10 cellular contexts compared by ENCODE assay signal in the genomic region with DNA sequence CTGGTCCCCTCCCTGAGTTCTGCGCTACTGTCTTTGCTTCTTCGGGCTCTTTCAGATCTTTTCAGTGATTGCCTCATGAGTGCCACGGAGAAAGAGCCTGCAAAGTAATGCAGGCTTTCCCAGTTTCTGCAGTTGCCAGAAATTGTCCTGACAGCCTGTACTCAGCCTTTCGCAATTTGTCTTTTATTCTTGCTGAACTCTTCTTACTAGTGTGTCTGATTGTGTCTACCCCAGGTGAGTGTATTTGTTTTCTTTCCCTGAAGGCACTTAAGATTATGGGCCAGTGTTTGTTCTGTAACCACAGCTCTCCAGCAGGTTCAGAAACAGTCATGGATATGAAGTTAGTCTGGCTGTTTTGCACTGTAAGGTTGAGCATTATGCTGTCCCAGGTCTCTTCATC. TPM values are rescaled to one million over a fixed set of nuclear protein-coding genes. Genes with fewer than 3 reads are reported as not detected.
DNase-seq lines count a peak whose midpoint lies in the region; ATAC-seq and TF ChIP-seq lines count a peak whose summit lies in the region.
"Had no signal": no experiment of that assay in that cellular context is flagged by ENCODE, and none has a peak within 500 bp of the region (broad histone marks: within the 10 kb centered on the region; RNA-seq: fewer than 3 reads in every experiment).

No MANE protein-coding gene starts in this region.

- H3K9me3 Mint-ChIP-seq in activated CD4-positive, alpha-beta memory T cell treated with anti-CD3 and anti-CD28 coated beads, Interleukin-2, amount 10 ng/mL, durations not matched to agents 7 days and 5 days, result peaks cover 7% of the 10 kb centered on the region
- H3K9me3 Mint-ChIP-seq: activated B cell treated with CpG ODN at 0.5 μM for 24 hours had no signal

- H3K36me3 Mint-ChIP-seq in activated CD4-positive, alpha-beta memory T cell treated with anti-CD3 and anti-CD28 coated beads, Interleukin-2, amount 10 ng/mL, durations not matched to agents 7 days and 5 days (ENCODE audit: low read depth), result peaks cover 23% of the 10 kb centered on the region

- no peak overlapping the region for H3K4me3 Mint-ChIP-seq in activated CD4-positive, alpha-beta memory T cell treated with anti-CD3 and anti-CD28 coated beads, Interleukin-2, amount 10 ng/mL, durations not matched to agents 7 days and 5 days
- H3K4me3 Mint-ChIP-seq: activated B cell treated with CpG ODN at 0.5 μM for 24 hours had no signal

- H3K4me1 Mint-ChIP-seq in activated CD4-positive, alpha-beta memory T cell treated with anti-CD3 and anti-CD28 coated beads, Interleukin-2, amount 10 ng/mL, durations not matched to agents 7 days and 5 days, result peaks cover 10% of the 10 kb centered on the region

- CTCF ChIA-PET in activated CD4-positive, alpha-beta memory T cell treated with anti-CD3 and anti-CD28 coated beads, Interleukin-2, amount 10 ng/mL, durations not matched to agents 7 days and 5 days (lab: Charles Lee), result interaction anchor here (0.6 kb wide), 1 partner anchor 19 kb away, joined by 4 read pairs; no protein-coding TSS in a partner anchor

- H3K27ac Mint-ChIP-seq in activated CD4-positive, alpha-beta memory T cell treated with anti-CD3 and anti-CD28 coated beads, Interleukin-2, amount 10 ng/mL, durations not matched to agents 7 days and 5 days, result no peak overlapping the region
- H3K27ac Mint-ChIP-seq: activated B cell treated with CpG ODN at 0.5 μM for 24 hours had no signal

- no peak overlapping the region for H3K4me3 ChIP-seq in cardiac fibroblast (replicated peaks in 1 of 2; ENCODE audit: low read depth in 2 of 2, low read length in 2 of 2)
- H3K4me3 ChIP-seq in lung, result no peak overlapping the region
- no peak overlapping the region for H3K4me3 ChIP-seq in WERI-Rb-1 (ENCODE audit: low read depth, low read length)

- peak; percentile 82 for ATAC-seq in lung (ENCODE audit: insufficient read depth, low FRiP score)
- no peak for ATAC-seq in GM18873 (IDR thresholded peaks at IDR 0.05; ENCODE audit: low FRiP score, unreplicated experiment)
- ATAC-seq in HG02642 (IDR thresholded peaks at IDR 0.05; ENCODE audit: poor library complexity, unreplicated experiment), result no peak

- TF ChIP-seq CTCF in AG09319 (IDR thresholded peaks at IDR 0.05; ENCODE audit: low read depth, low read length) (no peak), cardiac fibroblast (IDR thresholded peaks at IDR 0.05; ENCODE audit: low read depth, low read length) (no peak), lung (IDR thresholded peaks at IDR 0.05; ENCODE audit: control extremely low read depth, extremely low read depth) (no peak), WERI-Rb-1 (IDR thresholded peaks at IDR 0.05; ENCODE audit: low read depth, low read length) (no peak)

- no peaks in the 10 kb centered on the region for H3K27me3 ChIP-seq in lung (ENCODE audit: control insufficient read depth, insufficient read depth)
- no peaks in the 10 kb centered on the region for H3K27me3 ChIP-seq in WERI-Rb-1 (ENCODE audit: insufficient read depth, low read depth, severe bottlenecking)

- WGBS in lung, 2 donors, result 32 to 37% methylated on average over 4 of the region's 4 CpGs

- H3K27ac ChIP-seq in lung (ENCODE audit: low read depth in 1 of 2, low read length in 1 of 2) (no peak overlapping the region), WERI-Rb-1 (no peak overlapping the region)

- peak; percentile 12 for DNase-seq in AG09319 (ENCODE audit: extremely low read depth, low read depth)
- peak; percentile 31 for DNase-seq in HuH-7 (ENCODE audit: low spot score)
- peak; percentile 40 to 58 for DNase-seq in cardiac fibroblast (ENCODE audit: low read depth in 2 of 2)
- peak; percentile 43 for DNase-seq in lung (ENCODE audit: low spot score)
- no peak for DNase-seq in activated CD4-positive, alpha-beta memory T cell treated with anti-CD3 and anti-CD28 coated beads, Interleukin-2, amount 10 ng/mL, durations not matched to agents 7 days and 5 days
- DNase-seq in WERI-Rb-1, result no peak
- DNase-seq: activated B cell treated with CpG ODN at 0.5 μM for 24 hours, NCI-H2171 treated with DMSO at 0.1 percent for 48 hours had no signal

- POLR2A ChIA-PET in activated CD4-positive, alpha-beta memory T cell treated with anti-CD3 and anti-CD28 coated beads, Interleukin-2, amount 10 ng/mL, durations not matched to agents 7 days and 5 days (lab: Charles Lee), result no interaction called here

- H3K27me3 Mint-ChIP-seq in activated CD4-positive, alpha-beta memory T cell treated with anti-CD3 and anti-CD28 coated beads, Interleukin-2, amount 10 ng/mL, durations not matched to agents 7 days and 5 days, result no peaks in the 10 kb centered on the region
- H3K27me3 Mint-ChIP-seq: activated B cell treated with CpG ODN at 0.5 μM for 24 hours had no signal

- peaks cover 23% of the 10 kb centered on the region in 2 donors for H3K4me1 ChIP-seq in lung (ENCODE audit: control insufficient read depth in 2 of 2, insufficient read depth in 2 of 2, low read length in 2 of 2)

- H3K9me3 ChIP-seq in lung (ENCODE audit: control insufficient read depth in 2 of 2, insufficient read depth in 1 of 2, low read length in 1 of 2), result no peaks in the 10 kb centered on the region
- H3K9me3 ChIP-seq in WERI-Rb-1 (ENCODE audit: severe bottlenecking), result peaks cover 3% of the 10 kb centered on the region

- H3K36me3 ChIP-seq in lung (ENCODE audit: control insufficient read depth in 2 of 2, insufficient read depth in 2 of 2, low read length in 2 of 2) (peaks cover 0 to 2% of the 10 kb centered on the region in 2 donors), WERI-Rb-1 (peaks cover 6% of the 10 kb centered on the region; the same call in 1 of the 2 replicates)

RNA-seq across cellular contexts. Expression of a gene that starts 47.1 kb away (rescaled TPM):
- total RNA-seq in lung, result 10 to 100 TPM; 24.1 to 33.2 TPM
- 10 to 100 TPM in 1 of 2 donors, 1 to 10 TPM in 1; 9.7 to 10.8 TPM for polyA plus RNA-seq in lung
- 10 to 100 TPM; 27.4 to 27.9 TPM for total RNA-seq in activated CD4-positive, alpha-beta memory T cell treated with anti-CD3 and anti-CD28 coated beads, Interleukin-2, amount 10 ng/mL, durations not matched to agents 7 days and 5 days

Comparison
In these comparisons a context has a peak if more than half of its experiments do, and no peak if none do; other contexts are left out.
1. DNase-seq: peak in AG09319 (single experiment), HuH-7 (single experiment), cardiac fibroblast (2 of 2) and lung (single experiment); none in activated CD4-positive, alpha-beta memory T cell treated with anti-CD3 and anti-CD28 coated beads, Interleukin-2, amount 10 ng/mL, durations not matched to agents 7 days and 5 days (single experiment) and WERI-Rb-1 (single experiment).